ENCODE assay signal across 21 cellular contexts in the genomic region with DNA sequence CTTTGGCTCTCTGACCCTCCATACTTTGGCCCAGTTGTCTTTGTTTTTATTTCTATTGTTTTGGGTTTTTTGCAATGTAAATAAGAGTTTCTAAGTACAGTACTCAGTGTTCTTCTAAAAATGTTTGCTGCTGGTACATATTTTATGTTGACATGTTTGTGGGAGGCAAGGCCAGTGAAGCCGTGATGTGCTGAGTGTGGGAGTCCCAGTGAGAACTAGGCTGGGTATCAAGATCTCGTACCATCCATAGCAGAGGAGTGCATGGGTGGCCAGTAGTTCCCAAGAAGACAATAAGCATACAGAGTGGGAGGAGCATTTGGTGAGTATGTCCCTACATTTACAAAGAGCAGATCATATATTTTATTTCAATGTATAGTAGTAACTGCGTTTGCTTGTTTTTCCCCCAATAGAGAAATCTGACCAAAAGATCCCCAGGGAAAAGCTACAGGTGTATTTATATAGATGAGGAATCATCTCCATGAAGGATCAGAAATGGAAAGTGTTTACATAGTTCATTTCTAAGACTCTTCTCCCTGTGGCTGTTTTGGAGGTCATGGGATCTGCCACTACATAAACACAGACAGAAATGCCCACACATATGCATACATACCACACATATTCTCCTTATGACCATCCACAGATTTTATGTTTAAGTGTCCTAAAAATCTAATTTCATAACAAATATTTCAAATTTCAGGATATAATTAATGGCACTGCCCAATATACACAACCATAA.
"Had no signal": no experiment of that assay in that cellular context is flagged by ENCODE, and none has a peak within 500 bp of the region (broad histone marks: within the 10 kb centered on the region; RNA-seq: fewer than 3 reads in every experiment).

No MANE protein-coding gene starts in this region.

- H3K27ac ChIP-seq: ascending aorta, esophagus muscularis mucosa, ovary, spleen had no signal

- H3K4me1 ChIP-seq: ascending aorta, esophagus muscularis mucosa had no signal

- H3K27me3 ChIP-seq: ascending aorta, esophagus muscularis mucosa, ovary, spleen had no signal

- DNase-seq: activated CD4-positive, alpha-beta T cell treated with anti-CD3 and anti-CD28 coated beads, Interleukin-2, amount 10 ng/mL, durations not matched to agents 7 days and 5 days; activated CD8-positive, alpha-beta memory T cell treated with anti-CD3 and anti-CD28 coated beads, Interleukin-2, amount 50 U/mL, for 4 hours; activated effector memory CD4-positive, alpha-beta T cell treated with Interleukin-2 at 50 U/mL for 16 hours; activated naive CD4-positive, alpha-beta T cell treated with anti-CD3 and anti-CD28 coated beads, Interleukin-2, amount 10 ng/mL, durations not matched to agents 7 days and 5 days; activated naive CD8-positive, alpha-beta T cell treated with anti-CD3 and anti-CD28 coated beads, Interleukin-2, amount 50 U/mL, for 24 hours; activated T-cell treated with anti-CD3 and anti-CD28 coated beads, Interleukin-2, amount 50 U/mL, for 48 hours; cerebellar nuclear complex; effector CD8-positive, alpha-beta T cell; foreskin melanocyte; kidney glomerular epithelial cell; left ventricle myocardium superior; mesendoderm; naive thymus-derived CD4-positive, alpha-beta T cell; spleen; stimulated activated naive B cell treated with anti-CD40 and anti-IgM and Interleukin-4, amounts not matched to agents 10 μg/mL and 1 μg/mL and 100 μg/mL, for 72 hours had no signal

- FAIRE-seq: endothelial cell of umbilical vein had no signal

- H3K4me3 ChIP-seq: ascending aorta, esophagus muscularis mucosa, ovary, spleen had no signal

- H3K9me3 ChIP-seq: ascending aorta, esophagus muscularis mucosa, ovary, spleen had no signal

- ATAC-seq: activated CD4-positive, CD25-positive, alpha-beta regulatory T cell treated with anti-CD3 and anti-CD28 coated beads, Interleukin-2, amount 50 U/mL, for 24 hours; activated naive CD8-positive, alpha-beta T cell treated with anti-CD3 and anti-CD28 coated beads, Interleukin-2, amount 50 U/mL, for 24 hours; left ventricle myocardium superior; naive thymus-derived CD4-positive, alpha-beta T cell; sciatic nerve; stimulated activated naive B cell treated with anti-CD40 and anti-IgM and Interleukin-4, amounts not matched to agents 10 μg/mL and 1 μg/mL and 100 μg/mL, for 72 hours had no signal

- H3K36me3 ChIP-seq: ascending aorta, esophagus muscularis mucosa, ovary, spleen had no signal
